In genomic region chr6:131130546-131130925, GRCh38 we compare ENCODE assay signal across 1 cellular context.
TF ChIP-seq lines count a peak whose summit lies in the region.

No MANE protein-coding gene starts in this region.

TF ChIP-seq in GM23338, 12 proteins besides CTCF, POLR2A, EP300 and RAD21 (continued from another document):
- no peak for TF ChIP-seq ZNF462 (CRISPR knock-in tag; IDR thresholded peaks at IDR 0.05)
- TF ChIP-seq STAT1 (IDR thresholded peaks at IDR 0.05; ENCODE audit: unreplicated experiment): no peak
- TF ChIP-seq NANOG (IDR thresholded peaks at IDR 0.05; ENCODE audit: borderline replicate concordance): no peak
- TF ChIP-seq REST (IDR thresholded peaks at IDR 0.05; ENCODE audit: unreplicated experiment): no peak
- TF ChIP-seq POLR2AphosphoS5 (IDR thresholded peaks at IDR 0.05; ENCODE audit: low read depth): no peak
- TF ChIP-seq EZH2phosphoT487 (IDR thresholded peaks at IDR 0.05; ENCODE audit: unreplicated experiment): no peak
TF ChIP-seq in GM23338: peak in this region for 0.
